Comparison of ENCODE assay signal across 8 cellular contexts in the genomic region with DNA sequence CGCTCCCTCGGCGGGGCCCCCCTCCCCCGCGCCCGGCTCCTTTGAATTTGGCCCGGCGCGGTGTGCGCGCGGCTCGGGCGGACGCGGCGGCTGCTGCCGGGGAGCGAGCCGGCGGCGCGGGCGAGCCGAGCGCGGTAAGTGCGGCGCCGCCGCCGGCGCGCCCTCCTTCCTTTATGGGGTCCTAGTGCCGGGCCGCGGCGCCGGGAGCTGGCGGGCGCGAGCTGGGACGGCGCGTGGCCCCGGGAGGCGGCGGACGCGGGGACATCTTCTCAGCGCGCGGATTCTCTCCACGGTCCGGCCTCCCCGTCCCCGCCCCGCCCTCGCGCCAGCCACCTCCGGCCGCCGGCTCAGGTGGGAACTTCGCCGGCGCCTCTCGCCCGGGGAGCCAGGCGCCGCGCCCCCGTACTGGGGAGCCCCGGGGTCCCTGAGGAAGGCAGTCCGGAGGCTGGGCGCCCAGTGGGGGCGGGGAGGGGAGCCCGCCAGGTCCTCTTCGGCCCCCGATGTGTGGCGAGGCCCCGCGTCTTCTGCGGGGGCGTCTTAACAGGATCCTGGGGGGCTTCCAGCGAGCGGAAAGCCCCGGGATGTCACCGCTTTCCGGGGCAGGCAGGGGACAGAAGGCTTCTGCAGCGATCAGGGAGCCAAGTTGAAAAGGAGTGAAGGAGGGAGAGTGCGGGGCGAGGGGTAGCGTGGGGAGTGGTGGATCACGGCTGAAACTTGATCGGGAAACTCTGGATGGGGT.
DNase-seq lines count a peak whose midpoint lies in the region; ATAC-seq and TF ChIP-seq lines count a peak whose summit lies in the region.

No MANE protein-coding gene starts in this region.

- no peak for TF ChIP-seq POLR2A in testis (IDR thresholded peaks at IDR 0.05)

- no peaks in the 10 kb centered on the region for H3K36me3 ChIP-seq in testis (ENCODE audit: low read depth, missing control alignments)

- DNase-seq in GM13976 (ENCODE audit: low spot score) = peak; percentile 45
- DNase-seq in activated naive CD8-positive, alpha-beta T cell treated with anti-CD3 and anti-CD28 coated beads, Interleukin-2, amount 10 ng/mL, durations not matched to agents 7 days and 5 days = peak; percentile 32
- DNase-seq in iris pigment epithelial cell (ENCODE audit: low read depth) = peak; percentile 12
- peak; percentile 23 for DNase-seq in testis
- no peak for DNase-seq in medulla oblongata (ENCODE audit: extremely low spot score)
- no peak for DNase-seq in GOT3 (lab: John Stamatoyannopoulos, UW)
- DNase-seq in activated effector memory CD4-positive, alpha-beta T cell treated with anti-CD3 and anti-CD28 coated beads, Interleukin-2, amount 50 U/mL, for 16 hours = no peak

- no peak overlapping the region for H3K27ac Mint-ChIP-seq in activated naive CD8-positive, alpha-beta T cell treated with anti-CD3 and anti-CD28 coated beads, Interleukin-2, amount 10 ng/mL, durations not matched to agents 7 days and 5 days

- H3K4me3 ChIP-seq in testis = peak overlapping the region; percentile 56 to 67

- no peaks in the 10 kb centered on the region for H3K9me3 Mint-ChIP-seq in activated naive CD8-positive, alpha-beta T cell treated with anti-CD3 and anti-CD28 coated beads, Interleukin-2, amount 10 ng/mL, durations not matched to agents 7 days and 5 days

- peaks cover 2% of the 10 kb centered on the region for H3K36me3 Mint-ChIP-seq in activated naive CD8-positive, alpha-beta T cell treated with anti-CD3 and anti-CD28 coated beads, Interleukin-2, amount 10 ng/mL, durations not matched to agents 7 days and 5 days

- no peaks in the 10 kb centered on the region for H3K9me3 ChIP-seq in testis

- H3K4me1 Mint-ChIP-seq in activated naive CD8-positive, alpha-beta T cell treated with anti-CD3 and anti-CD28 coated beads, Interleukin-2, amount 10 ng/mL, durations not matched to agents 7 days and 5 days = peaks cover 10% of the 10 kb centered on the region

- 1 to 2% methylated on average over 11 to 53 of the region's 95 CpGs for WGBS in testis, 2 donors

- peak overlapping the region; percentile 39 for H3K4me3 Mint-ChIP-seq in activated naive CD8-positive, alpha-beta T cell treated with anti-CD3 and anti-CD28 coated beads, Interleukin-2, amount 10 ng/mL, durations not matched to agents 7 days and 5 days

- POLR2A ChIA-PET in activated naive CD8-positive, alpha-beta T cell treated with anti-CD3 and anti-CD28 coated beads, Interleukin-2, amount 10 ng/mL, durations not matched to agents 7 days and 5 days (lab: Charles Lee) = no interaction called here

- peak; percentile 49 for ATAC-seq in HG02870 (IDR thresholded peaks at IDR 0.05; ENCODE audit: unreplicated experiment)
- peak; percentile 47 for ATAC-seq in activated naive CD8-positive, alpha-beta T cell treated with anti-CD3 and anti-CD28 coated beads, Interleukin-2, amount 10 ng/mL, durations not matched to agents 7 days and 5 days (ENCODE audit: low read depth)

- in situ Hi-C loops in GM13976 (cut with MboI; ENCODE audit: low sequenced_read_pairs, unreplicated experiment) = no loop called here

- intact Hi-C loops in testis (cut with DNase I; ENCODE audit: low total_unique reads) = no loop called here

- H3K4me1 ChIP-seq in testis = peaks cover 5% of the 10 kb centered on the region

- H3K27me3 ChIP-seq in testis = no peaks in the 10 kb centered on the region

- TF ChIP-seq CTCF in GM13976 (IDR thresholded peaks at IDR 0.05; ENCODE audit: borderline replicate concordance, control extremely low read depth, extremely low read depth, insufficient read depth, missing control alignments) (no peak), testis (IDR thresholded peaks at IDR 0.05) (no peak)

- H3K27ac ChIP-seq in testis = peak overlapping the region; percentile 29 to 33

- H3K27me3 Mint-ChIP-seq in activated naive CD8-positive, alpha-beta T cell treated with anti-CD3 and anti-CD28 coated beads, Interleukin-2, amount 10 ng/mL, durations not matched to agents 7 days and 5 days = peaks cover 65% of the 10 kb centered on the region

Comparison
In these comparisons a context has a peak if more than half of its experiments do, and no peak if none do; other contexts are left out.
1. DNase-seq: peak in GM13976 (single experiment), activated naive CD8-positive, alpha-beta T cell treated with anti-CD3 and anti-CD28 coated beads, Interleukin-2, amount 10 ng/mL, durations not matched to agents 7 days and 5 days (single experiment), iris pigment epithelial cell (single experiment) and testis (single experiment); none in medulla oblongata (single experiment), GOT3 (single experiment) and activated effector memory CD4-positive, alpha-beta T cell treated with anti-CD3 and anti-CD28 coated beads, Interleukin-2, amount 50 U/mL, for 16 hours (single experiment).